8 cellular contexts compared by ENCODE assay signal in genomic region chr2:42132066-42132965, GRCh38. TPM values are rescaled to one million over a fixed set of nuclear protein-coding genes. Genes with fewer than 3 reads are reported as not detected.
A peak's percentile ranks its signal among the peaks of the same experiment; 100 is the strongest.
DNase-seq lines count a peak whose midpoint lies in the region; ATAC-seq, FAIRE-seq and TF ChIP-seq lines count a peak whose summit lies in the region.

No MANE protein-coding gene starts in this region.

- H3K4me3 ChIP-seq in HUES48 (ENCODE audit: low read depth, low read length) (no peak overlapping the region), K562 (no peak overlapping the region), mesendoderm (ENCODE audit: low read length) (no peak overlapping the region)

- peak overlapping the region; percentile 15 for H2AFZ ChIP-seq in K562 (ENCODE audit: low read depth, low read length)

- H3K23ac ChIP-seq in mesendoderm (ENCODE audit: low read length): no peak overlapping the region

- intact Hi-C loops in K562 (cut with micrococcal nuclease): loop anchor here (5.0 kb wide), 1 partner anchor 40 kb away; no protein-coding TSS in a partner anchor

- DNase-seq in CD1c-positive myeloid dendritic cell (ENCODE audit: extremely low spot score) (peak; percentile 61), K562 (ENCODE audit: extremely low read depth in 1 of 4, low spot score in 3 of 4) (no peak), mesendoderm (no peak), C1 segment of cervical spinal cord (lab: John Stamatoyannopoulos, UW) (no peak), NCI-H2081 treated with DMSO at 0.1 percent for 48 hours (lab: John Stamatoyannopoulos, UW) (no peak), NCI-H1694 (lab: John Stamatoyannopoulos, UW) (no peak)

- H3K4me2 ChIP-seq in K562 (ENCODE audit: insufficient read depth, low read length) (peak overlapping the region; percentile 52), mesendoderm (ENCODE audit: low read length) (no peak overlapping the region)

- H3K9me3 ChIP-seq in HUES48 (ENCODE audit: control insufficient read depth, insufficient read depth, low read length) (no peaks in the 10 kb centered on the region), K562 (replicated peaks; ENCODE audit: control insufficient read depth, insufficient read depth, low read depth, low read length) (no peaks in the 10 kb centered on the region)

- no peak for TF ChIP-seq RAD21 in K562 (CRISPR knock-in tag; conservative IDR thresholded peaks at IDR 0.05 in 1 of 2, IDR thresholded peaks at IDR 0.05 in 1 of 2)

- H3K18ac ChIP-seq in mesendoderm (ENCODE audit: low read length): peak overlapping the region; percentile 47

- POLR2A ChIA-PET in K562 (lab: Yijun Ruan, JAX): interaction anchor here (1.0 to 1.1 kb wide), 2 partner anchors 9 to 54 kb away, joined by 3 to 5 read pairs; no protein-coding TSS in a partner anchor

- FAIRE-seq in K562 (lab: Jason Lieb, UNC): peak; percentile 66

- H3K27me3 ChIP-seq in HUES48 (ENCODE audit: control insufficient read depth, insufficient read depth, low read length) (peaks cover 6% of the 10 kb centered on the region), K562 (ENCODE audit: control insufficient read depth in 2 of 2, insufficient read depth in 2 of 2, low read length in 2 of 2) (peaks cover 8 to 23% of the 10 kb centered on the region in 2 experiments; a peak in 3 of 5 replicates), mesendoderm (ENCODE audit: insufficient read depth, low read length, poor library complexity) (no peaks in the 10 kb centered on the region)

- no TSS peak for BruUV-seq in K562 (replicated peaks; lab: Mats Ljungman, UMichigan)

- H2AK5ac ChIP-seq in mesendoderm (ENCODE audit: low read length): no peak overlapping the region

- H2BK120ac ChIP-seq in mesendoderm (ENCODE audit: low read depth, low read length): no peak overlapping the region

- no peaks in the 10 kb centered on the region for H4K20me1 ChIP-seq in K562 (replicated peaks; ENCODE audit: control insufficient read depth, insufficient read depth, low read length)

- H3K9ac ChIP-seq in HUES48 (ENCODE audit: low read depth, low read length): no peak overlapping the region
- H3K9ac ChIP-seq in K562 (ENCODE audit: insufficient read depth in 1 of 2, low read depth in 2 of 2, low read length in 2 of 2): peak overlapping the region in 1 of 2 experiments; percentile 87; a peak in 2 of 4 replicates
- H3K9ac ChIP-seq in mesendoderm (ENCODE audit: low read length): peak overlapping the region; percentile 22

- in situ Hi-C loops in K562 (cut with MboI): no loop called here

- 40% methylated on average over 10 of the region's 10 CpGs for WGBS in K562 (ENCODE audit: insufficient coverage, low coverage, missing lambda C conversion rate)
- WGBS in mesendoderm (ENCODE audit: extremely low coverage, insufficient coverage, low lambda C conversion rate): no CpG with 5 or more reads among the region's 10 CpGs

- no peak for TF ChIP-seq EP300 in K562 (IDR thresholded peaks at IDR 0.05; ENCODE audit: low read length)

- peak overlapping the region; percentile 20 for H2BK15ac ChIP-seq in mesendoderm (replicated peaks; ENCODE audit: low read depth)

- no peak overlapping the region for H3K4ac ChIP-seq in mesendoderm (ENCODE audit: low read depth, low read length)

- H2BK5ac ChIP-seq in mesendoderm (ENCODE audit: low read length): peak overlapping the region; percentile 54

- no peak overlapping the region for H4K8ac ChIP-seq in mesendoderm (ENCODE audit: low read depth, low read length)

- no peak for TF ChIP-seq CTCF in K562 (IDR thresholded peaks at IDR 0.05 in 2 of 3, conservative IDR thresholded peaks at IDR 0.05 in 1 of 3; ENCODE audit: insufficient read depth in 2 of 3, low read depth in 1 of 3, low read length in 3 of 3)

- H3K27ac ChIP-seq in HUES48 (ENCODE audit: low read depth, low read length): peak overlapping the region; percentile 56
- H3K27ac ChIP-seq in K562 (ENCODE audit: extremely low read depth, low read depth, low read length): no peak overlapping the region
- H3K27ac ChIP-seq in mesendoderm (ENCODE audit: low read depth, low read length): peak overlapping the region; percentile 18

- H3K56ac ChIP-seq in mesendoderm (ENCODE audit: low read length): peak overlapping the region; percentile 79

- H3K9me1 ChIP-seq in K562 (ENCODE audit: control insufficient read depth, insufficient read depth, low read length): no peaks in the 10 kb centered on the region

- H4K5ac ChIP-seq in mesendoderm (ENCODE audit: low read length): no peak overlapping the region

- H3K36me3 ChIP-seq in HUES48 (ENCODE audit: control insufficient read depth, insufficient read depth, low read length) (no peaks in the 10 kb centered on the region), K562 (ENCODE audit: control insufficient read depth, insufficient read depth, low read length) (no peaks in the 10 kb centered on the region), mesendoderm (ENCODE audit: control insufficient read depth, insufficient read depth, low read length) (no peaks in the 10 kb centered on the region)

- ATAC-seq in K562 (no peak), GM18861 (IDR thresholded peaks at IDR 0.05; ENCODE audit: unreplicated experiment) (no peak)

- TF ChIP-seq POLR2A in K562 (conservative IDR thresholded peaks at IDR 0.05): no peak

- no peaks in the 10 kb centered on the region for H3K79me1 ChIP-seq in mesendoderm (ENCODE audit: low read length)

- CTCF ChIA-PET in K562 (lab: Yijun Ruan, JAX; ENCODE audit: low intra/inter-chr PET ratio): no interaction called here

- H3K4me1 ChIP-seq in HUES48 (ENCODE audit: control insufficient read depth, insufficient read depth, low read length) (peaks cover 22% of the 10 kb centered on the region), K562 (replicated peaks in 1 of 2; ENCODE audit: control insufficient read depth in 2 of 2, insufficient read depth in 2 of 2, low read length in 2 of 2) (peaks cover 7 to 8% of the 10 kb centered on the region in 2 experiments), mesendoderm (ENCODE audit: control insufficient read depth, low read depth, low read length) (peaks cover 26% of the 10 kb centered on the region)

- H3K79me2 ChIP-seq in K562 (ENCODE audit: control insufficient read depth, insufficient read depth, low read length) (no peaks in the 10 kb centered on the region), mesendoderm (ENCODE audit: control insufficient read depth, insufficient read depth, low read length) (no peaks in the 10 kb centered on the region)

TF ChIP-seq in K562, 482 proteins besides CTCF, POLR2A, EP300 and RAD21 (continues in another document):
- TF ChIP-seq MEF2D (tag; conservative IDR thresholded peaks at IDR 0.05; ENCODE audit: low read depth) (no peak), PML (IDR thresholded peaks at IDR 0.05; ENCODE audit: low read length) (no peak), SRF (CRISPR knock-in tag; IDR thresholded peaks at IDR 0.05) (no peak), GTF3C2 (IDR thresholded peaks at IDR 0.05; ENCODE audit: borderline replicate concordance, extremely low read depth, insufficient read length) (no peak), RBM14 (IDR thresholded peaks at IDR 0.05; ENCODE audit: borderline replicate concordance, insufficient read depth, low read depth, low read length) (no peak), MTA3 (IDR thresholded peaks at IDR 0.05; ENCODE audit: borderline replicate concordance) (no peak), MCM7 (IDR thresholded peaks at IDR 0.05) (no peak)

RNA-seq across cellular contexts. Expression of gene EML4, which starts 36.8 kb away (rescaled TPM):
- total RNA-seq in K562 (2011; cell fraction: chromatin; rRNA removed; ENCODE audit: low replicate concordance): 36.7 and 94.3 TPM in 2 replicates
- 17.5 and 23.4 TPM in 2 replicates for total RNA-seq in K562 (2011; cell fraction: nucleolus; rRNA removed)
- total RNA-seq in K562 (2011; cell fraction: nucleoplasm; rRNA removed): 36.4 and 54.7 TPM in 2 replicates
- total RNA-seq in K562 (2014; rRNA removed) (27.9 and 28.0 TPM in 2 replicates), K562 (2014; rRNA removed; fragmentation: Illumina TruSeq; extraction: Trizol) (37.7 and 41.6 TPM in 2 replicates), K562 (2015; rRNA removed; fragmentation: Illumina TruSeq; extraction: Trizol) (35.1 and 36.5 TPM in 2 replicates), K562 (2021) (40.7 and 44.5 TPM in 2 replicates)
- polyA plus RNA-seq in K562 (2011; rRNA removed) (37.5 and 48.3 TPM in 2 replicates), K562 (2014; fragmentation: Illumina TruSeq; extraction: Trizol) (29.6 and 36.6 TPM in 2 replicates), K562 (2014; fragmentation: Nextera tagmentation; extraction: Ambion mirVana) (10 to 100 TPM; 14.7 to 15.6 TPM), K562 (2014; rRNA removed) (20.7 and 22.0 TPM in 2 replicates)
- 13.4 and 22.4 TPM in 2 replicates for polyA plus RNA-seq in K562 (2011; cell fraction: cytosol; rRNA removed)
- 44.3 and 44.7 TPM in 2 replicates for polyA plus RNA-seq in K562 (2011; cell fraction: nucleus; rRNA removed)
- 14.8 and 21.1 TPM in 2 replicates for polyA plus RNA-seq in K562 (2012)
- 74.0 and 88.5 TPM in 2 replicates for polyA minus RNA-seq in K562 (2011; rRNA and poly(A)+ RNA removed)
- polyA minus RNA-seq in K562 (2011; cell fraction: cytosol; rRNA and poly(A)+ RNA removed): 21.9 and 24.6 TPM in 2 replicates
- 26.9 and 36.1 TPM in 2 replicates for polyA minus RNA-seq in K562 (2011; cell fraction: nucleus; rRNA and poly(A)+ RNA removed)
- 55.7 TPM for polyA plus RNA-seq in mesendoderm (2013, experiment 1 of 2)
- polyA plus RNA-seq in mesendoderm (2013, experiment 2 of 2): 54.9 TPM
